ENCODE assay signal across 17 cellular contexts in the genomic region with DNA sequence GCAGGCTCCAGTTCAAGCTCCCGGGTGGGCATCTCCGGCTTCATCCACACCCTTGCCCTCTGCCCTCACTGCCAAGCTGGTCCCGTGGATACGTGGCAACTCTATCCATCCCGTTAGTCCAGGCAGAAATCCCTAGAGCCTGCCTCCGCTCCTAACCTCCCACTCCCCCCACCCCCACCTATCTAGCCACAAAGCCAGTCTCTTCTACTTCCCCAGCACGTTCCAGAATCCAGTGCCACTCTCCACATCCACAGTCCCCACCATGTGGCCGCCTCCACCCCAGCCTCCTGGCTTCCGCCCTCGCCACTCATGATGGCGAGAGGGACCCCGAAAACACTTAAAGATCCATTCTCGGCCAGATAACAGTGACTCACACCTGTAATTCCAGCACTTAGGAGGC.
"Had no signal": no experiment of that assay in that cellular context is flagged by ENCODE, and none has a peak within 500 bp of the region (broad histone marks: within the 10 kb centered on the region; RNA-seq: fewer than 3 reads in every experiment).

No MANE protein-coding gene starts in this region.

- ATAC-seq: heart left ventricle, pancreas had no signal

- H3K36me3 ChIP-seq: uterus had no signal

- FAIRE-seq: frontal cortex, pancreas had no signal

- H3K27me3 ChIP-seq: heart left ventricle, pancreas, tibial artery, uterus had no signal

- H3K4me3 Mint-ChIP-seq: dendritic cell treated with granulocyte-macrophage colony-stimulating factor and Interleukin-4, amounts not matched to agents 40 ng/mL and 50 ng/mL, for 4 days; immature natural killer cell had no signal

- H3K27me3 Mint-ChIP-seq: dendritic cell treated with granulocyte-macrophage colony-stimulating factor and Interleukin-4, amounts not matched to agents 40 ng/mL and 50 ng/mL, for 4 days had no signal

- H3K27ac ChIP-seq: epithelial cell of prostate, heart left ventricle, pancreas, tibial artery, uterus had no signal

- DNase-seq: activated CD4-positive, alpha-beta T cell treated with anti-CD3 and anti-CD28 coated beads for 1 hour; activated naive CD4-positive, alpha-beta T cell treated with anti-CD3 and anti-CD28 coated beads, Interleukin-2, amount 50 U/mL, for 16 hours; amniotic stem cell; cerebellar nuclear complex; effector memory CD4-positive, alpha-beta T cell; heart left ventricle; immature natural killer cell; pancreas; stimulated activated CD4-positive, alpha-beta T cell treated with anti-CD3 and anti-CD28 coated beads, Interleukin-1b, Interleukin-23, amount 100 ng/mL, for 48 hours; stimulated activated naive CD4-positive, alpha-beta T cell; SW 1271; T-helper 9 cell; tibial artery; uterus had no signal

- H3K9me3 Mint-ChIP-seq: dendritic cell treated with granulocyte-macrophage colony-stimulating factor and Interleukin-4, amounts not matched to agents 40 ng/mL and 50 ng/mL, for 4 days; immature natural killer cell had no signal

- H3K4me3 ChIP-seq: heart left ventricle, pancreas, tibial artery, uterus had no signal

- H3K9me3 ChIP-seq: heart left ventricle, pancreas, tibial artery, uterus had no signal
